In genomic region chr15:101650145-101650544, GRCh38 we compare ENCODE assay signal across 1 cellular context.
TF ChIP-seq lines count a peak whose summit lies in the region.

No MANE protein-coding gene starts in this region.

TF ChIP-seq in GM12878, 131 proteins besides CTCF, POLR2A, EP300 and RAD21 (continued from another document):
- TF ChIP-seq, protein P1, sequence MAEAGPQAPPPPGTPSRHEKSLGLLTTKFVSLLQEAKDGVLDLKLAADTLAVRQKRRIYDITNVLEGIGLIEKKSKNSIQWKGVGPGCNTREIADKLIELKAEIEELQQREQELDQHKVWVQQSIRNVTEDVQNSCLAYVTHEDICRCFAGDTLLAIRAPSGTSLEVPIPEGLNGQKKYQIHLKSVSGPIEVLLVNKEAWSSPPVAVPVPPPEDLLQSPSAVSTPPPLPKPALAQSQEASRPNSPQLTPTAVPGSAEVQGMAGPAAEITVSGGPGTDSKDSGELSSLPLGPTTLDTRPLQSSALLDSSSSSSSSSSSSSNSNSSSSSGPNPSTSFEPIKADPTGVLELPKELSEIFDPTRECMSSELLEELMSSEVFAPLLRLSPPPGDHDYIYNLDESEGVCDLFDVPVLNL (IDR thresholded peaks at IDR 0.05; ENCODE audit: low read depth, low read length): no peak
- no peak for TF ChIP-seq KDM1A (IDR thresholded peaks at IDR 0.05; ENCODE audit: borderline replicate concordance)
- no peak for TF ChIP-seq WRNIP1 (IDR thresholded peaks at IDR 0.05; ENCODE audit: borderline replicate concordance, low read depth, low read length)
- TF ChIP-seq, protein P2, sequence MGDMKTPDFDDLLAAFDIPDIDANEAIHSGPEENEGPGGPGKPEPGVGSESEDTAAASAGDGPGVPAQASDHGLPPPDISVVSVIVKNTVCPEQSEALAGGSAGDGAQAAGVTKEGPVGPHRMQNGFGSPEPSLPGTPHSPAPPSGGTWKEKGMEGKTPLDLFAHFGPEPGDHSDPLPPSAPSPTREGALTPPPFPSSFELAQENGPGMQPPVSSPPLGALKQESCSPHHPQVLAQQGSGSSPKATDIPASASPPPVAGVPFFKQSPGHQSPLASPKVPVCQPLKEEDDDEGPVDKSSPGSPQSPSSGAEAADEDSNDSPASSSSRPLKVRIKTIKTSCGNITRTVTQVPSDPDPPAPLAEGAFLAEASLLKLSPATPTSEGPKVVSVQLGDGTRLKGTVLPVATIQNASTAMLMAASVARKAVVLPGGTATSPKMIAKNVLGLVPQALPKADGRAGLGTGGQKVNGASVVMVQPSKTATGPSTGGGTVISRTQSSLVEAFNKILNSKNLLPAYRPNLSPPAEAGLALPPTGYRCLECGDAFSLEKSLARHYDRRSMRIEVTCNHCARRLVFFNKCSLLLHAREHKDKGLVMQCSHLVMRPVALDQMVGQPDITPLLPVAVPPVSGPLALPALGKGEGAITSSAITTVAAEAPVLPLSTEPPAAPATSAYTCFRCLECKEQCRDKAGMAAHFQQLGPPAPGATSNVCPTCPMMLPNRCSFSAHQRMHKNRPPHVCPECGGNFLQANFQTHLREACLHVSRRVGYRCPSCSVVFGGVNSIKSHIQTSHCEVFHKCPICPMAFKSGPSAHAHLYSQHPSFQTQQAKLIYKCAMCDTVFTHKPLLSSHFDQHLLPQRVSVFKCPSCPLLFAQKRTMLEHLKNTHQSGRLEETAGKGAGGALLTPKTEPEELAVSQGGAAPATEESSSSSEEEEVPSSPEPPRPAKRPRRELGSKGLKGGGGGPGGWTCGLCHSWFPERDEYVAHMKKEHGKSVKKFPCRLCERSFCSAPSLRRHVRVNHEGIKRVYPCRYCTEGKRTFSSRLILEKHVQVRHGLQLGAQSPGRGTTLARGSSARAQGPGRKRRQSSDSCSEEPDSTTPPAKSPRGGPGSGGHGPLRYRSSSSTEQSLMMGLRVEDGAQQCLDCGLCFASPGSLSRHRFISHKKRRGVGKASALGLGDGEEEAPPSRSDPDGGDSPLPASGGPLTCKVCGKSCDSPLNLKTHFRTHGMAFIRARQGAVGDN (IDR thresholded peaks at IDR 0.05): no peak
- no peak for TF ChIP-seq ATF3 (IDR thresholded peaks at IDR 0.05; ENCODE audit: borderline replicate concordance, extremely low read depth, low read depth, low read length)
- TF ChIP-seq, protein P3, sequence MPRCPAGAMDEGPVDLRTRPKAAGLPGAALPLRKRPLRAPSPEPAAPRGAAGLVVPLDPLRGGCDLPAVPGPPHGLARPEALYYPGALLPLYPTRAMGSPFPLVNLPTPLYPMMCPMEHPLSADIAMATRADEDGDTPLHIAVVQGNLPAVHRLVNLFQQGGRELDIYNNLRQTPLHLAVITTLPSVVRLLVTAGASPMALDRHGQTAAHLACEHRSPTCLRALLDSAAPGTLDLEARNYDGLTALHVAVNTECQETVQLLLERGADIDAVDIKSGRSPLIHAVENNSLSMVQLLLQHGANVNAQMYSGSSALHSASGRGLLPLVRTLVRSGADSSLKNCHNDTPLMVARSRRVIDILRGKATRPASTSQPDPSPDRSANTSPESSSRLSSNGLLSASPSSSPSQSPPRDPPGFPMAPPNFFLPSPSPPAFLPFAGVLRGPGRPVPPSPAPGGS (IDR thresholded peaks at IDR 0.05; ENCODE audit: borderline replicate concordance, insufficient read depth, low read depth, low read length, poor library complexity, severe bottlenecking): no peak
